8 cellular contexts compared by ENCODE assay signal in genomic region chr10:96129387-96130325, GRCh38. TPM values are rescaled to one million over a fixed set of nuclear protein-coding genes. Genes with fewer than 3 reads are reported as not detected.
DNase-seq lines count a peak whose midpoint lies in the region; ATAC-seq and TF ChIP-seq lines count a peak whose summit lies in the region.

Gene ZNF518A, plus strand, starts transcription at chr10:96130297. Its CDS starts 26,026 bp downstream, at chr10:96156323.

- H3K9me3 ChIP-seq in Caco-2: no peaks in the 10 kb centered on the region
- no peaks in the 10 kb centered on the region for H3K9me3 ChIP-seq in endodermal cell (ENCODE audit: control insufficient read depth, low read length)
- no peaks in the 10 kb centered on the region for H3K9me3 ChIP-seq in mesodermal cell (ENCODE audit: control insufficient read depth, low read length)

- peak; percentile 73 for ATAC-seq in GM21360 (IDR thresholded peaks at IDR 0.05; ENCODE audit: unreplicated experiment)

- H3K27ac Mint-ChIP-seq in Caco-2 (ENCODE audit: unreplicated experiment) (peak within 1 kb of the TSS; percentile 96), endodermal cell (peak within 1 kb of the TSS; percentile 100)

- H3K4me1 Mint-ChIP-seq in Caco-2 (ENCODE audit: low read depth, unreplicated experiment): peaks cover 12% of the 10 kb centered on the region
- H3K4me1 Mint-ChIP-seq in endodermal cell: peaks cover 18% of the 10 kb centered on the region

- whole genome bisulfite sequencing in endodermal cell (ENCODE audit: insufficient coverage in 1 of 2, insufficient read length in 1 of 2), 2 experiments: 9 to 10% methylated on average over 28 to 48 of the region's 48 CpGs
- 9 to 13% methylated on average over 33 to 46 of the region's 48 CpGs for WGBS in mesodermal cell (ENCODE audit: insufficient coverage in 2 of 2), 2 experiments

- CTCF ChIA-PET in Caco-2 (lab: Charles Lee): interaction anchor here (0.6 to 2.1 kb wide), 5 partner anchors 39 to 113 kb away, joined by 4 to 19 read pairs (median 5); no protein-coding TSS in a partner anchor

- peaks cover 17% of the 10 kb centered on the region for H3K4me1 ChIP-seq in Caco-2
- H3K4me1 ChIP-seq in endodermal cell (ENCODE audit: control insufficient read depth, insufficient read depth, low read length): no peaks in the 10 kb centered on the region
- H3K4me1 ChIP-seq in mesodermal cell (ENCODE audit: control insufficient read depth, insufficient read depth, low read length, poor library complexity, severe bottlenecking): no peaks in the 10 kb centered on the region

- H3K27me3 Mint-ChIP-seq in Caco-2 (ENCODE audit: insufficient read depth, unreplicated experiment) (no peaks in the 10 kb centered on the region), endodermal cell (ENCODE audit: insufficient read depth) (peaks cover 6% of the 10 kb centered on the region)

- POLR2A ChIA-PET in Caco-2 (lab: Charles Lee): interaction anchor here (0.5 to 2.0 kb wide), 12 partner anchors 11 to 1586 kb away, joined by 3 to 90 read pairs (median 4); partner anchors contain the start of genes CC2D2B and CCNJ

- H3K36me3 ChIP-seq in Caco-2 (ENCODE audit: control insufficient read depth, insufficient read depth, low read length) (no peaks in the 10 kb centered on the region; the same call in 1 of the 2 replicates), endodermal cell (ENCODE audit: control insufficient read depth, insufficient read depth, low read length) (peaks cover 17% of the 10 kb centered on the region), mesodermal cell (ENCODE audit: control insufficient read depth, insufficient read depth, low read length) (peaks cover 17% of the 10 kb centered on the region)

- peak within 1 kb of the TSS; percentile 97 for H3K9ac ChIP-seq in endodermal cell (ENCODE audit: extremely low read depth, low read length, poor library complexity, severe bottlenecking)

- peak within 1 kb of the TSS; percentile 75 for H3K4me3 ChIP-seq in Caco-2 (ENCODE audit: low read depth, low read length)
- H3K4me3 ChIP-seq in endodermal cell (ENCODE audit: low read length): peak within 1 kb of the TSS; percentile 100
- peak within 1 kb of the TSS; percentile 69 for H3K4me3 ChIP-seq in mesodermal cell (ENCODE audit: extremely low read depth, insufficient read depth, low read length, poor library complexity, severe bottlenecking)

- TSS peak; percentile 93 for BruUV-seq in Caco-2 (replicated peaks; lab: Mats Ljungman, UMichigan)

- TF ChIP-seq CTCF in Caco-2 (IDR thresholded peaks at IDR 0.05; ENCODE audit: insufficient read depth in 1 of 2, low read depth in 1 of 2, low read length in 1 of 2, severe bottlenecking in 1 of 2, unreplicated experiment in 1 of 2) (no peak), endodermal cell (conservative IDR thresholded peaks at IDR 0.05) (no peak)

- H3K36me3 Mint-ChIP-seq in Caco-2 (ENCODE audit: insufficient read depth, unreplicated experiment) (peaks cover 27% of the 10 kb centered on the region), endodermal cell (ENCODE audit: low read depth) (peaks cover 18% of the 10 kb centered on the region)

- H3K27me3 ChIP-seq in Caco-2 (replicated peaks; ENCODE audit: control insufficient read depth, insufficient read depth, low read length): no peaks in the 10 kb centered on the region
- peaks cover 7% of the 10 kb centered on the region for H3K27me3 ChIP-seq in endodermal cell (ENCODE audit: control insufficient read depth, insufficient read depth, low read length, poor library complexity, severe bottlenecking)

- peak within 1 kb of the TSS; percentile 93 for H3K4me3 Mint-ChIP-seq in Caco-2 (ENCODE audit: unreplicated experiment)
- H3K4me3 Mint-ChIP-seq in endodermal cell: peak within 1 kb of the TSS; percentile 83

- no peaks in the 10 kb centered on the region for H3K9me3 Mint-ChIP-seq in Caco-2 (ENCODE audit: unreplicated experiment)
- H3K9me3 Mint-ChIP-seq in endodermal cell: peaks cover 3% of the 10 kb centered on the region

- intact Hi-C loops in Caco-2 (cut with micrococcal nuclease; ENCODE audit: unreplicated experiment): loop anchor here (1.0 to 5.0 kb wide), 5 partner anchors 40 to 163 kb away; partner anchors contain the start of gene CCNJ

- H3K27ac ChIP-seq in endodermal cell (ENCODE audit: low read depth, low read length) (peak within 1 kb of the TSS; percentile 98), mesodermal cell (ENCODE audit: low read depth, low read length, severe bottlenecking) (peak within 1 kb of the TSS; percentile 98)

- peak; percentile 95 to 97 for DNase-seq in Caco-2
- peak; percentile 89 for DNase-seq in HT1080 (ENCODE audit: low read depth)
- DNase-seq in NOMO-1 treated with dmso at 0.1 percent for 144 hours (lab: John Stamatoyannopoulos, UW; ENCODE audit: unreplicated experiment): peak; percentile 84
- DNase-seq in activated CD8-positive, alpha-beta memory T cell treated with anti-CD3 and anti-CD28 coated beads, Interleukin-2, amount 50 U/mL, for 1 hour (ENCODE audit: extremely low read depth): peak; percentile 85
- peak; percentile 98 for DNase-seq in endodermal cell
- DNase-seq in stimulated activated CD8-positive, alpha-beta memory T cell treated with anti-CD3 and anti-CD28 coated beads, Interleukin-15, amount 100 ng/mL, for 24 hours (ENCODE audit: low read depth): peak; percentile 62

RNA-seq across cellular contexts. Expression of gene ZNF518A, which starts in this region (rescaled TPM):
- total RNA-seq in Caco-2 (2022): 47.2 TPM in 2 replicates
- total RNA-seq in HT1080 (2014; rRNA removed; shearing (Covaris generic)): 11.4 and 13.3 TPM in 2 replicates
- 6.8 and 8.2 TPM in 2 replicates for polyA plus RNA-seq in HT1080 (2015; cell fraction: cytosol; rRNA removed)
- polyA plus RNA-seq in HT1080 (2015; cell fraction: nucleus; rRNA removed): 33.3 and 37.5 TPM in 2 replicates
- total RNA-seq in endodermal cell: 10 to 100 TPM; 43.3 to 45.7 TPM
- 21.4 TPM for polyA plus RNA-seq in endodermal cell (2013, experiment 1 of 2)
- 22.1 TPM for polyA plus RNA-seq in endodermal cell (2013, experiment 2 of 2)
- 15.1 TPM for polyA plus RNA-seq in mesodermal cell (2013, experiment 1 of 2)
- polyA plus RNA-seq in mesodermal cell (2013, experiment 2 of 2): 15.7 TPM

Comparison
In these comparisons a context has a peak if more than half of its experiments do, and no peak if none do; other contexts are left out.
1. Peak in every context shown above with its lines: DNase-seq, ATAC-seq, H3K4me3 ChIP-seq and H3K27ac ChIP-seq.